Comparison of ENCODE assay signal across 8 cellular contexts in genomic region chr10:103193820-103194529, GRCh38. TPM values are rescaled to one million over a fixed set of nuclear protein-coding genes. Genes with fewer than 3 reads are reported as not detected.
A peak's percentile ranks its signal among the peaks of the same experiment; 100 is the strongest.
DNase-seq lines count a peak whose midpoint lies in the region; ATAC-seq and TF ChIP-seq lines count a peak whose summit lies in the region.

No MANE protein-coding gene starts in this region.

- peaks cover 19% of the 10 kb centered on the region; the same call in 1 of the 2 replicates for H4K20me1 ChIP-seq in OCI-LY7 (ENCODE audit: insufficient read depth, low read length)

- intact Hi-C loops in OCI-LY7 (cut with micrococcal nuclease; ENCODE audit: unreplicated experiment) = loop anchor here (5.0 kb wide), 3 partner anchors 48 to 547 kb away; partner anchors contain the start of gene CNNM2

- no peaks in the 10 kb centered on the region for H3K9me2 ChIP-seq in OCI-LY7 (ENCODE audit: insufficient read depth, low read length)

- H3K36me3 ChIP-seq in OCI-LY7 (ENCODE audit: insufficient read depth, low read length) = peaks cover 5% of the 10 kb centered on the region; the same call in 1 of the 2 replicates
- no peaks in the 10 kb centered on the region for H3K36me3 ChIP-seq in rectal smooth muscle tissue (ENCODE audit: control insufficient read depth, insufficient read depth, low read length)

- H3K9ac ChIP-seq in rectal smooth muscle tissue (ENCODE audit: low read length) = no peak overlapping the region

- no peaks in the 10 kb centered on the region for H3K27me3 ChIP-seq in rectal smooth muscle tissue (ENCODE audit: control insufficient read depth, insufficient read depth, low read length)

- DNase-seq in DMS53 (lab: John Stamatoyannopoulos, UW) (peak; percentile 20), DMS53 treated with DMSO at 0.1 percent for 48 hours (lab: John Stamatoyannopoulos, UW; ENCODE audit: unreplicated experiment) (no peak), OCI-LY7 (ENCODE audit: low spot score) (no peak), epithelial cell of prostate (ENCODE audit: low read depth, low spot score) (peak; percentile 63), cortex of kidney (lab: John Stamatoyannopoulos, UW) (no peak)

- POLR2A ChIA-PET in OCI-LY7 (lab: Charles Lee) = interaction anchor here (0.7 to 2.0 kb wide), 7 partner anchors 9 to 226 kb away, joined by 3 to 10 read pairs (median 3); no protein-coding TSS in a partner anchor

- CTCF ChIA-PET in OCI-LY7 (lab: Charles Lee; ENCODE audit: unreplicated experiment) = interaction anchor here (0.7 kb wide), 1 partner anchor 41 kb away, joined by 3 read pairs; no protein-coding TSS in a partner anchor

- peak overlapping the region; percentile 94; the same call in 1 of the 2 replicates for H2AFZ ChIP-seq in OCI-LY7 (ENCODE audit: low read length)

- no peak for TF ChIP-seq CTCF in OCI-LY7 (conservative IDR thresholded peaks at IDR 0.05; ENCODE audit: low read length)

- H3K4me1 ChIP-seq in OCI-LY7 (ENCODE audit: insufficient read depth, low read length, poor library complexity, severe bottlenecking) = peaks cover 29% of the 10 kb centered on the region
- H3K4me1 ChIP-seq in rectal smooth muscle tissue (ENCODE audit: control insufficient read depth, insufficient read depth, low read length) = peaks cover 3% of the 10 kb centered on the region

- peaks cover 38% of the 10 kb centered on the region for H3K79me2 ChIP-seq in OCI-LY7 (ENCODE audit: insufficient read depth, low read depth, low read length)

- H3K27ac ChIP-seq in OCI-LY7 (ENCODE audit: low read depth, low read length, poor library complexity, severe bottlenecking) = no peak overlapping the region
- peak overlapping the region; percentile 84 for H3K27ac ChIP-seq in epithelial cell of prostate
- H3K27ac ChIP-seq in rectal smooth muscle tissue (ENCODE audit: low read depth, low read length) = no peak overlapping the region

- H3K4me3 ChIP-seq in OCI-LY7 (ENCODE audit: low read depth, low read length, poor library complexity, severe bottlenecking) (peak overlapping the region; percentile 91), rectal smooth muscle tissue (ENCODE audit: low read length) (peak overlapping the region; percentile 69)

- ATAC-seq in HG03095 (IDR thresholded peaks at IDR 0.05; ENCODE audit: unreplicated experiment) = no peak
- ATAC-seq in GM19463 (IDR thresholded peaks at IDR 0.05; ENCODE audit: unreplicated experiment) = no peak

- BruUV-seq in OCI-LY7 (replicated peaks; lab: Mats Ljungman, UMichigan) = TSS peak; percentile 71

- peak overlapping the region; percentile 90 for H3K4me2 ChIP-seq in OCI-LY7 (ENCODE audit: low read length)

- H3K9me3 ChIP-seq in OCI-LY7 (ENCODE audit: low read length) = no peaks in the 10 kb centered on the region

RNA-seq across cellular contexts. Expression of gene NT5C2, which starts 0.9 kb away (rescaled TPM):
- total RNA-seq in OCI-LY7 (2014; rRNA removed; shearing (Covaris generic)) = 72.0 and 73.5 TPM in 2 replicates
- 87.3 and 118 TPM in 2 replicates for total RNA-seq in OCI-LY7 (2022)

RNA-seq across cellular contexts. Expression of gene RPEL1, which starts 51.7 kb away (rescaled TPM):
- total RNA-seq in OCI-LY7 (2014; rRNA removed; shearing (Covaris generic)) = not detected in 2 replicates
- not detected in 2 replicates for total RNA-seq in OCI-LY7 (2022)

Comparison
In these comparisons a context has a peak if more than half of its experiments do, and no peak if none do; other contexts are left out.
1. DNase-seq: peak in DMS53 (single experiment) and epithelial cell of prostate (single experiment); none in DMS53 treated with DMSO at 0.1 percent for 48 hours (single experiment), OCI-LY7 (single experiment) and cortex of kidney (single experiment).